Comparison of ENCODE assay signal across 8 cellular contexts in genomic region chr3:108589081-108589997, GRCh38. TPM values are rescaled to one million over a fixed set of nuclear protein-coding genes. Genes with fewer than 3 reads are reported as not detected.
DNase-seq lines count a peak whose midpoint lies in the region; ATAC-seq and TF ChIP-seq lines count a peak whose summit lies in the region.

Gene CIP2A (minus strand): TSS chr3:108589438. CDS start chr3:108589375, 63 bp downstream.
Gene DZIP3 (plus strand): TSS chr3:108589722. CDS start chr3:108605407, 15,685 bp downstream.

- H3K27me3 Mint-ChIP-seq in activated T-helper 17 cell treated with anti-CD3 and anti-CD28 coated beads, Interleukin-2, amount 50 U/mL, for 72 hours = no peaks in the 10 kb centered on the region
- no peaks in the 10 kb centered on the region for H3K27me3 Mint-ChIP-seq in naive B cell

- peak within 1 kb of the TSS; percentile 99 for H3K27ac Mint-ChIP-seq in activated T-helper 17 cell treated with anti-CD3 and anti-CD28 coated beads, Interleukin-2, amount 50 U/mL, for 72 hours
- H3K27ac Mint-ChIP-seq in naive B cell = peak within 1 kb of the TSS; percentile 99 to 100 (median 100)
- peak within 1 kb of the TSS; percentile 99 for H3K27ac Mint-ChIP-seq in stimulated activated effector memory CD8-positive, alpha-beta T cell treated with anti-CD3 and anti-CD28 coated beads, Interleukin-12 subunit alpha, Interleukin-12 subunit beta, amount 100 ng/mL, for 72 hours

- H3K4me3 Mint-ChIP-seq in activated T-helper 17 cell treated with anti-CD3 and anti-CD28 coated beads, Interleukin-2, amount 50 U/mL, for 72 hours = peak within 1 kb of the TSS; percentile 99
- H3K4me3 Mint-ChIP-seq in naive B cell = peak within 1 kb of the TSS; percentile 91 to 99 (median 98)
- H3K4me3 Mint-ChIP-seq in stimulated activated effector memory CD8-positive, alpha-beta T cell treated with anti-CD3 and anti-CD28 coated beads, Interleukin-12 subunit alpha, Interleukin-12 subunit beta, amount 100 ng/mL, for 72 hours = peak within 1 kb of the TSS; percentile 95

- peaks cover 26% of the 10 kb centered on the region for H3K4me1 Mint-ChIP-seq in activated T-helper 17 cell treated with anti-CD3 and anti-CD28 coated beads, Interleukin-2, amount 50 U/mL, for 72 hours
- H3K4me1 Mint-ChIP-seq in naive B cell = peaks cover 28 to 50% (median 34%) of the 10 kb centered on the region in 3 donors
- peaks cover 22% of the 10 kb centered on the region for H3K4me1 Mint-ChIP-seq in stimulated activated effector memory CD8-positive, alpha-beta T cell treated with anti-CD3 and anti-CD28 coated beads, Interleukin-12 subunit alpha, Interleukin-12 subunit beta, amount 100 ng/mL, for 72 hours

- H3K36me3 Mint-ChIP-seq in activated T-helper 17 cell treated with anti-CD3 and anti-CD28 coated beads, Interleukin-2, amount 50 U/mL, for 72 hours (ENCODE audit: low read depth) = peaks cover 18% of the 10 kb centered on the region
- no peaks in the 10 kb centered on the region for H3K36me3 Mint-ChIP-seq in naive B cell
- H3K36me3 Mint-ChIP-seq in stimulated activated effector memory CD8-positive, alpha-beta T cell treated with anti-CD3 and anti-CD28 coated beads, Interleukin-12 subunit alpha, Interleukin-12 subunit beta, amount 100 ng/mL, for 72 hours = peaks cover 12% of the 10 kb centered on the region

- no peaks in the 10 kb centered on the region for H3K27me3 ChIP-seq in fibroblast of lung (ENCODE audit: control insufficient read depth, insufficient read depth, low read length)

- peak within 1 kb of the TSS; percentile 82 for H3K4me3 ChIP-seq in LNCaP clone FGC (ENCODE audit: low read depth, low read length)
- peak within 1 kb of the TSS; percentile 67 to 93 (median 78) for H3K4me3 ChIP-seq in fibroblast of lung (replicated peaks in 1 of 4; ENCODE audit: control extremely low read depth in 1 of 4, insufficient read depth in 1 of 4, low read depth in 3 of 4, low read length in 4 of 4)

- H3K4me2 ChIP-seq in fibroblast of lung (ENCODE audit: extremely low read depth, insufficient read depth, low read length) = peak within 1 kb of the TSS; percentile 82

- no peaks in the 10 kb centered on the region for H3K36me3 ChIP-seq in fibroblast of lung (ENCODE audit: control insufficient read depth, insufficient read depth, low read length)

- ATAC-seq in activated T-helper 17 cell treated with anti-CD3 and anti-CD28 coated beads, Interleukin-2, amount 50 U/mL, for 72 hours (replicated peaks) = peak; percentile 87
- peak; percentile 84 to 88 for ATAC-seq in naive B cell (ENCODE audit: low read depth in 2 of 2)
- ATAC-seq in stimulated activated effector memory CD8-positive, alpha-beta T cell treated with anti-CD3 and anti-CD28 coated beads, Interleukin-12 subunit alpha, Interleukin-12 subunit beta, amount 100 ng/mL, for 72 hours = peak; percentile 92

- H3K9me3 ChIP-seq in fibroblast of lung (ENCODE audit: control insufficient read depth, insufficient read depth, low read depth, low read length) = no peaks in the 10 kb centered on the region

- peaks cover 52% of the 10 kb centered on the region for H3K79me2 ChIP-seq in fibroblast of lung (ENCODE audit: control insufficient read depth, insufficient read depth, low read length)

- H3K9ac ChIP-seq in fibroblast of lung (ENCODE audit: insufficient read depth, low read length) = peak within 1 kb of the TSS; percentile 89

- peak within 1 kb of the TSS; percentile 81 for H2AFZ ChIP-seq in fibroblast of lung (ENCODE audit: low read length)

- DNase-seq in EL (peak; percentile 96), H4 (ENCODE audit: low spot score) (peak; percentile 91), LNCaP clone FGC (ENCODE audit: low read depth) (peak; percentile 54), RPMI8226 (peak; percentile 90), fibroblast of lung (ENCODE audit: low read depth in 2 of 2) (peak; percentile 91 to 95), naive B cell (peak; percentile 91)
- peak; percentile 76 to 95 for DNase-seq in stimulated activated effector memory CD8-positive, alpha-beta T cell treated with anti-CD3 and anti-CD28 coated beads, Interleukin-12 subunit alpha, Interleukin-12 subunit beta, amount 100 ng/mL, for 72 hours (ENCODE audit: low spot score in 2 of 2)

- no peaks in the 10 kb centered on the region for H3K9me3 Mint-ChIP-seq in activated T-helper 17 cell treated with anti-CD3 and anti-CD28 coated beads, Interleukin-2, amount 50 U/mL, for 72 hours
- no peaks in the 10 kb centered on the region for H3K9me3 Mint-ChIP-seq in naive B cell
- H3K9me3 Mint-ChIP-seq in stimulated activated effector memory CD8-positive, alpha-beta T cell treated with anti-CD3 and anti-CD28 coated beads, Interleukin-12 subunit alpha, Interleukin-12 subunit beta, amount 100 ng/mL, for 72 hours = no peaks in the 10 kb centered on the region

- H3K4me1 ChIP-seq in fibroblast of lung (ENCODE audit: control insufficient read depth, extremely low read depth, insufficient read depth, low read length) = peaks cover 4% of the 10 kb centered on the region

- H3K27ac ChIP-seq in fibroblast of lung (ENCODE audit: insufficient read depth, low read length) = peak within 1 kb of the TSS; percentile 93

- no peak for TF ChIP-seq CTCF in LNCaP clone FGC (IDR thresholded peaks at IDR 0.05; ENCODE audit: control insufficient read depth, extremely low read depth, insufficient read depth)
- peak in 1 of 2 donors; percentile 1 for TF ChIP-seq CTCF in fibroblast of lung (conservative IDR thresholded peaks at IDR 0.05 in 1 of 2, IDR thresholded peaks at IDR 0.05 in 1 of 2; ENCODE audit: low read depth in 1 of 2, low read length in 2 of 2)

- H4K20me1 ChIP-seq in fibroblast of lung (ENCODE audit: control insufficient read depth, extremely low read depth, insufficient read depth, low read length) = no peaks in the 10 kb centered on the region

RNA-seq across cellular contexts. Expression of gene CIP2A, which starts in this region (rescaled TPM):
- 15.4 and 22.3 TPM in 2 replicates for total RNA-seq in H4 (2014; rRNA removed; shearing (Covaris generic))
- total RNA-seq in activated T-helper 17 cell treated with anti-CD3 and anti-CD28 coated beads, Interleukin-2, amount 50 U/mL, for 72 hours = 10 to 100 TPM; 35.4 to 55.7 TPM
- 5.4 and 10.1 TPM in 2 replicates for total RNA-seq in fibroblast of lung
- polyA plus RNA-seq in fibroblast of lung (7.9 and 20.2 TPM in 2 replicates), naive B cell (ENCODE audit: low read depth in 6 of 6) (1 to 10 TPM; 3.4 to 7.6 (median 4.8) TPM)
- polyA plus RNA-seq in fibroblast of lung (2012) = 5.5 and 14.6 TPM in 2 replicates
- polyA minus RNA-seq in fibroblast of lung (ENCODE audit: low replicate concordance) = 5.1 and 17.2 TPM in 2 replicates

RNA-seq across cellular contexts. Expression of gene DZIP3, which starts in this region (rescaled TPM):
- 8.0 and 11.7 TPM in 2 replicates for total RNA-seq in H4 (2014; rRNA removed; shearing (Covaris generic))
- total RNA-seq in activated T-helper 17 cell treated with anti-CD3 and anti-CD28 coated beads, Interleukin-2, amount 50 U/mL, for 72 hours = 10 to 100 TPM in 1 of 2 donors, 1 to 10 TPM in 1; 9.7 to 19.7 TPM
- 19.3 and 26.4 TPM in 2 replicates for total RNA-seq in fibroblast of lung
- polyA plus RNA-seq in fibroblast of lung = 10.2 and 11.0 TPM in 2 replicates
- polyA plus RNA-seq in fibroblast of lung (2012) = 6.9 and 7.1 TPM in 2 replicates
- 0.82 and 1.1 TPM in 2 replicates for polyA minus RNA-seq in fibroblast of lung (ENCODE audit: low replicate concordance)
- 10 to 100 TPM in 5 of 6 donors, 1 to 10 TPM in 1; 10.0 to 21.7 (median 17.6) TPM for polyA plus RNA-seq in naive B cell (ENCODE audit: low read depth in 6 of 6)

Comparison
In these comparisons a context has a peak if more than half of its experiments do, and no peak if none do; other contexts are left out.
1. Peak in every context shown above with its lines: DNase-seq, ATAC-seq, H3K4me3 ChIP-seq and H3K27ac ChIP-seq.